Comparison of ENCODE assay signal across 12 cellular contexts in genomic region chr17:47265983-47266541, GRCh38. TPM values are rescaled to one million over a fixed set of nuclear protein-coding genes. Genes with fewer than 3 reads are reported as not detected.
A peak's percentile ranks its signal among the peaks of the same experiment; 100 is the strongest.
DNase-seq lines count a peak whose midpoint lies in the region; ATAC-seq and TF ChIP-seq lines count a peak whose summit lies in the region.
"Had no signal": no experiment of that assay in that cellular context is flagged by ENCODE, and none has a peak within 500 bp of the region (broad histone marks: within the 10 kb centered on the region; RNA-seq: fewer than 3 reads in every experiment).

No MANE protein-coding gene starts in this region.

- no peaks in the 10 kb centered on the region for H3K27me3 ChIP-seq in skeletal muscle satellite cell (ENCODE audit: control insufficient read depth, insufficient read depth, low read length)

- in situ Hi-C loops in KBM-7 (cut with MboI; ENCODE audit: low pct_unique_long_range_greater_than_20kb, low sequenced_read_pairs), result no loop called here

- no peaks in the 10 kb centered on the region for H3K36me3 ChIP-seq in skeletal muscle satellite cell (ENCODE audit: insufficient read depth, low read length)

- DNase-seq in GM04503 (ENCODE audit: low read depth) (peak; percentile 13), fibroblast of peridontal ligament (ENCODE audit: extremely low read depth) (peak; percentile 70), globus pallidus (ENCODE audit: low spot score) (no peak), T-helper 1 cell (no peak), KBM-7 (no peak)
- DNase-seq: activated CD4-positive, alpha-beta memory T cell treated with anti-CD3 and anti-CD28 coated beads for 36 hours; NCI-H1417 had no signal

- H3K4me2 ChIP-seq in skeletal muscle satellite cell (ENCODE audit: low read length), result no peak overlapping the region

- peak; percentile 35 for ATAC-seq in SK-N-SH treated with all-trans-retinoic acid at 6 μM for 48 hours
- ATAC-seq in HG03354 (IDR thresholded peaks at IDR 0.05; ENCODE audit: poor library complexity, severe bottlenecking, unreplicated experiment), result no peak

- H3K4me1 ChIP-seq in skeletal muscle satellite cell (ENCODE audit: control insufficient read depth, insufficient read depth, low read length), result peaks cover 35% of the 10 kb centered on the region

- H3K9ac ChIP-seq in skeletal muscle satellite cell (ENCODE audit: low read depth, low read length), result peak overlapping the region; percentile 73
- H3K9ac ChIP-seq: parathyroid adenoma had no signal

- no peak overlapping the region for H3K4me3 ChIP-seq in skeletal muscle satellite cell (ENCODE audit: low read length)

- no peaks in the 10 kb centered on the region for H3K9me3 ChIP-seq in skeletal muscle satellite cell (replicated peaks; ENCODE audit: low read length)

TF ChIP-seq in SK-N-SH treated with all-trans-retinoic acid at 6 μM for 48 hours, 23 proteins besides CTCF, POLR2A, EP300 and RAD21:
- TF ChIP-seq TCF4 (CRISPR knock-in tag; IDR thresholded peaks at IDR 0.05; ENCODE audit: borderline replicate concordance), result no peak
- TF ChIP-seq RARB (CRISPR knock-in tag; IDR thresholded peaks at IDR 0.05), result no peak
- TF ChIP-seq, protein P1, sequence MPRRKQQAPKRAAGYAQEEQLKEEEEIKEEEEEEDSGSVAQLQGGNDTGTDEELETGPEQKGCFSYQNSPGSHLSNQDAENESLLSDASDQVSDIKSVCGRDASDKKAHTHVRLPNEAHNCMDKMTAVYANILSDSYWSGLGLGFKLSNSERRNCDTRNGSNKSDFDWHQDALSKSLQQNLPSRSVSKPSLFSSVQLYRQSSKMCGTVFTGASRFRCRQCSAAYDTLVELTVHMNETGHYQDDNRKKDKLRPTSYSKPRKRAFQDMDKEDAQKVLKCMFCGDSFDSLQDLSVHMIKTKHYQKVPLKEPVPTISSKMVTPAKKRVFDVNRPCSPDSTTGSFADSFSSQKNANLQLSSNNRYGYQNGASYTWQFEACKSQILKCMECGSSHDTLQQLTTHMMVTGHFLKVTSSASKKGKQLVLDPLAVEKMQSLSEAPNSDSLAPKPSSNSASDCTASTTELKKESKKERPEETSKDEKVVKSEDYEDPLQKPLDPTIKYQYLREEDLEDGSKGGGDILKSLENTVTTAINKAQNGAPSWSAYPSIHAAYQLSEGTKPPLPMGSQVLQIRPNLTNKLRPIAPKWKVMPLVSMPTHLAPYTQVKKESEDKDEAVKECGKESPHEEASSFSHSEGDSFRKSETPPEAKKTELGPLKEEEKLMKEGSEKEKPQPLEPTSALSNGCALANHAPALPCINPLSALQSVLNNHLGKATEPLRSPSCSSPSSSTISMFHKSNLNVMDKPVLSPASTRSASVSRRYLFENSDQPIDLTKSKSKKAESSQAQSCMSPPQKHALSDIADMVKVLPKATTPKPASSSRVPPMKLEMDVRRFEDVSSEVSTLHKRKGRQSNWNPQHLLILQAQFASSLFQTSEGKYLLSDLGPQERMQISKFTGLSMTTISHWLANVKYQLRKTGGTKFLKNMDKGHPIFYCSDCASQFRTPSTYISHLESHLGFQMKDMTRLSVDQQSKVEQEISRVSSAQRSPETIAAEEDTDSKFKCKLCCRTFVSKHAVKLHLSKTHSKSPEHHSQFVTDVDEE (CRISPR knock-in tag; IDR thresholded peaks at IDR 0.05), result no peak
- no peak for TF ChIP-seq ZNF70 (CRISPR knock-in tag; IDR thresholded peaks at IDR 0.05)
- TF ChIP-seq ZNF8 (CRISPR knock-in tag; IDR thresholded peaks at IDR 0.05), result no peak
- TF ChIP-seq PPARA (CRISPR knock-in tag; IDR thresholded peaks at IDR 0.05; ENCODE audit: borderline replicate concordance), result no peak

RNA-seq across cellular contexts. Expression of gene ITGB3, which starts 12.4 kb away (rescaled TPM):
- 71.7 and 83.9 TPM in 2 replicates for total RNA-seq in skeletal muscle satellite cell (2012; rRNA removed)
- total RNA-seq: activated CD4-positive, alpha-beta memory T cell treated with anti-CD3 and anti-CD28 coated beads for 36 hours; OCI-LY7 had no signal

RNA-seq across cellular contexts. Expression of gene MYL4, which starts 56.9 kb away (rescaled TPM):
- 21.4 TPM in 1 of 2 replicates, not detected in the other for total RNA-seq in skeletal muscle satellite cell (2012; rRNA removed)
- total RNA-seq: activated CD4-positive, alpha-beta memory T cell treated with anti-CD3 and anti-CD28 coated beads for 36 hours had no signal

RNA-seq across cellular contexts. Expression of gene EFCAB13, which starts 57.7 kb away (rescaled TPM):
- total RNA-seq in skeletal muscle satellite cell (2012; rRNA removed), result 1.7 and 4.8 TPM in 2 replicates

Comparison
In these comparisons a context has a peak if more than half of its experiments do, and no peak if none do; other contexts are left out.
1. DNase-seq: peak in GM04503 (single experiment) and fibroblast of peridontal ligament (single experiment); none in globus pallidus (single experiment), T-helper 1 cell (0 of 5) and KBM-7 (single experiment).